In genomic region chr18:43950062-43950461, GRCh38 we compare ENCODE assay signal across 9 cellular contexts.
"Had no signal": no experiment of that assay in that cellular context is flagged by ENCODE, and none has a peak within 500 bp of the region (broad histone marks: within the 10 kb centered on the region; RNA-seq: fewer than 3 reads in every experiment).

No MANE protein-coding gene starts in this region.

- H3K36me3 ChIP-seq: HAP-1 had no signal

- H2AFZ ChIP-seq: GM23248, GM23338 had no signal

- H3K4me1 ChIP-seq: HAP-1 had no signal

- H3K27ac ChIP-seq: GM23248 had no signal

- H3K4me2 ChIP-seq: GM23338 had no signal

- H3K9me3 ChIP-seq: HAP-1 had no signal

- H3K4me3 ChIP-seq: GM23248, GM23338, HAP-1 had no signal

- ATAC-seq: GM23338, HCT116 had no signal

- DNase-seq: GM23248, GOT3, H7, H9, HCEC 1CT, HFFc6 had no signal

- H3K9ac ChIP-seq: GM23248 had no signal
